10 cellular contexts compared by ENCODE assay signal in genomic region chr7:27141591-27142561, GRCh38. TPM values are rescaled to one million over a fixed set of nuclear protein-coding genes. Genes with fewer than 3 reads are reported as not detected.
DNase-seq lines count a peak whose midpoint lies in the region; TF ChIP-seq lines count a peak whose summit lies in the region.
"Had no signal": no experiment of that assay in that cellular context is flagged by ENCODE, and none has a peak within 500 bp of the region (broad histone marks: within the 10 kb centered on the region; RNA-seq: fewer than 3 reads in every experiment).

No MANE protein-coding gene starts in this region.

- H3K4me1 ChIP-seq in skeletal muscle tissue (ENCODE audit: control insufficient read depth in 3 of 3, insufficient read depth in 3 of 3, low read length in 3 of 3), result peaks cover 7 to 14% (median 8%) of the 10 kb centered on the region in 3 donors

- DNase-seq in HK-2 (ENCODE audit: unreplicated experiment) (peak; percentile 66), astrocyte of the spinal cord (ENCODE audit: low read depth, low spot score) (no peak), left kidney (ENCODE audit: low read depth, low spot score) (peak; percentile 83), T-helper 1 cell (no peak), iPS-NIHi7 (ENCODE audit: extremely low spot score) (no peak), activated T-cell treated with anti-CD3 and anti-CD28 coated beads for 4 hours (no peak)
- DNase-seq in activated naive CD4-positive, alpha-beta T cell (lab: John Stamatoyannopoulos, UW), result no peak
- DNase-seq: PC-9; stimulated activated CD4-positive, alpha-beta T cell treated with anti-CD3 and anti-CD28 coated beads, Interleukin-2, amount 100 ng/mL, for 48 hours had no signal

- no peaks in the 10 kb centered on the region for H3K9me3 ChIP-seq in skeletal muscle tissue (ENCODE audit: control insufficient read depth in 3 of 3, low read length in 3 of 3)

- H3K4me3 ChIP-seq in astrocyte of the spinal cord (ENCODE audit: low read depth, low read length) (peak overlapping the region; percentile 65), skeletal muscle tissue (ENCODE audit: low read length in 3 of 3) (peak overlapping the region; percentile 29 to 61 (median 49))
- H3K4me3 ChIP-seq: PC-9 had no signal

- peaks cover 17 to 49% (median 28%) of the 10 kb centered on the region in 3 donors for H3K36me3 ChIP-seq in skeletal muscle tissue (ENCODE audit: control insufficient read depth in 3 of 3, insufficient read depth in 3 of 3, low read length in 3 of 3)

- no peaks in the 10 kb centered on the region for H3K27me3 ChIP-seq in skeletal muscle tissue (ENCODE audit: control insufficient read depth in 3 of 3, insufficient read depth in 3 of 3, low read length in 3 of 3)

- no peak overlapping the region for H3K27ac ChIP-seq in skeletal muscle tissue (ENCODE audit: low read depth, low read length)
- H3K27ac ChIP-seq: PC-9 had no signal

- in situ Hi-C loops in astrocyte of the spinal cord (cut with HindIII; ENCODE audit: low sequenced_read_pairs), result no loop called here

- peak overlapping the region in 1 of 3 donors; percentile 60 for H3K9ac ChIP-seq in skeletal muscle tissue (ENCODE audit: low read depth in 1 of 3, low read length in 3 of 3)

- TF ChIP-seq CTCF in astrocyte of the spinal cord (IDR thresholded peaks at IDR 0.05; ENCODE audit: low read depth, low read length), result peak; percentile 15

RNA-seq across cellular contexts. Expression of gene HOXA5, which starts 1.6 kb away (rescaled TPM):
- total RNA-seq in skeletal muscle tissue, result 4.2 TPM

RNA-seq across cellular contexts. Expression of gene HOXA6, which starts 5.7 kb away (rescaled TPM):
- total RNA-seq in skeletal muscle tissue, result 3.1 TPM

RNA-seq across cellular contexts. Expression of gene HOXA3, which starts 10.5 kb away (rescaled TPM):
- total RNA-seq in skeletal muscle tissue, result 3.7 TPM

RNA-seq across cellular contexts. Expression of gene HOXA4, which starts 11.3 kb away (rescaled TPM):
- 2.1 TPM for total RNA-seq in skeletal muscle tissue
- total RNA-seq: PC-9 had no signal

RNA-seq across cellular contexts. Expression of gene HOXA7, which starts 14.6 kb away (rescaled TPM):
- total RNA-seq in skeletal muscle tissue, result 1.6 TPM
- total RNA-seq: PC-9 had no signal

Comparison
In these comparisons a context has a peak if more than half of its experiments do, and no peak if none do; other contexts are left out.
1. DNase-seq: peak in HK-2 (single experiment) and left kidney (single experiment); none in astrocyte of the spinal cord (single experiment), T-helper 1 cell (0 of 5), iPS-NIHi7 (single experiment), activated naive CD4-positive, alpha-beta T cell (0 of 4) and activated T-cell treated with anti-CD3 and anti-CD28 coated beads for 4 hours (single experiment).